Comparison of ENCODE assay signal across 7 cellular contexts in genomic region chr19:58021541-58022282, GRCh38. TPM values are rescaled to one million over a fixed set of nuclear protein-coding genes. Genes with fewer than 3 reads are reported as not detected.
DNase-seq lines count a peak whose midpoint lies in the region; ATAC-seq lines count a peak whose summit lies in the region.

No MANE protein-coding gene starts in this region.

- peaks cover 13 to 20% of the 10 kb centered on the region in 2 donors for H3K36me3 Mint-ChIP-seq in activated T-cell treated with anti-CD3 and anti-CD28 coated beads, Interleukin-2, amount 50 U/mL, for 72 hours (ENCODE audit: insufficient read depth in 2 of 2)

- no peak overlapping the region for H3K27ac Mint-ChIP-seq in activated T-cell treated with anti-CD3 and anti-CD28 coated beads, Interleukin-2, amount 50 U/mL, for 72 hours

- no peaks in the 10 kb centered on the region for H3K27me3 Mint-ChIP-seq in activated T-cell treated with anti-CD3 and anti-CD28 coated beads, Interleukin-2, amount 50 U/mL, for 72 hours (ENCODE audit: low read depth)

- peaks cover 7 to 11% of the 10 kb centered on the region in 2 donors for H3K9me3 Mint-ChIP-seq in activated T-cell treated with anti-CD3 and anti-CD28 coated beads, Interleukin-2, amount 50 U/mL, for 72 hours

- H3K4me1 Mint-ChIP-seq in activated T-cell treated with anti-CD3 and anti-CD28 coated beads, Interleukin-2, amount 50 U/mL, for 72 hours (ENCODE audit: low read depth) = no peaks in the 10 kb centered on the region

- ATAC-seq in activated T-cell treated with anti-CD3 and anti-CD28 coated beads, Interleukin-2, amount 50 U/mL, for 72 hours (replicated peaks in 1 of 2) = peak; percentile 89 to 96

- DNase-seq in GM03348 (ENCODE audit: low spot score) = peak; percentile 49
- peak; percentile 28 for DNase-seq in NCI-H146 (lab: John Stamatoyannopoulos, UW)
- peak; percentile 60 for DNase-seq in activated T-cell treated with anti-CD3 and anti-CD28 coated beads, Interleukin-2, amount 50 U/mL, for 72 hours
- DNase-seq in globus pallidus (ENCODE audit: low spot score) = peak; percentile 82
- peak; percentile 79 for DNase-seq in pons (ENCODE audit: low spot score)
- DNase-seq in NCI-H446 treated with DMSO at 0.1 percent for 48 hours (lab: John Stamatoyannopoulos, UW) = no peak
- no peak for DNase-seq in OCI-M2 (lab: John Stamatoyannopoulos, UW; ENCODE audit: unreplicated experiment)

- peak overlapping the region in 1 of 2 donors; percentile 27 for H3K4me3 Mint-ChIP-seq in activated T-cell treated with anti-CD3 and anti-CD28 coated beads, Interleukin-2, amount 50 U/mL, for 72 hours

RNA-seq across cellular contexts. Expression of gene ZSCAN1, which starts 12.1 kb away (rescaled TPM):
- not detected for total RNA-seq in activated T-cell treated with anti-CD3 and anti-CD28 coated beads, Interleukin-2, amount 50 U/mL, for 72 hours

RNA-seq across cellular contexts. Expression of gene ZNF606, which starts 19.1 kb away (rescaled TPM):
- 10 to 100 TPM; 13.1 to 13.8 TPM for total RNA-seq in activated T-cell treated with anti-CD3 and anti-CD28 coated beads, Interleukin-2, amount 50 U/mL, for 72 hours

RNA-seq across cellular contexts. Expression of gene ZNF135, which starts 37.4 kb away (rescaled TPM):
- 1 to 10 TPM; 1.7 to 1.9 TPM for total RNA-seq in activated T-cell treated with anti-CD3 and anti-CD28 coated beads, Interleukin-2, amount 50 U/mL, for 72 hours

RNA-seq across cellular contexts. Expression of gene C19orf18, which starts 47.4 kb away (rescaled TPM):
- total RNA-seq in activated T-cell treated with anti-CD3 and anti-CD28 coated beads, Interleukin-2, amount 50 U/mL, for 72 hours = 1 to 10 TPM in 1 of 2 donors, under 1 TPM in 1; 0.91 to 2.1 TPM

Comparison
In these comparisons a context has a peak if more than half of its experiments do, and no peak if none do; other contexts are left out.
1. DNase-seq: peak in GM03348 (single experiment), NCI-H146 (single experiment), activated T-cell treated with anti-CD3 and anti-CD28 coated beads, Interleukin-2, amount 50 U/mL, for 72 hours (2 of 2), globus pallidus (single experiment) and pons (single experiment); none in NCI-H446 treated with DMSO at 0.1 percent for 48 hours (single experiment) and OCI-M2 (single experiment).